19 cellular contexts compared by ENCODE assay signal in the genomic region with DNA sequence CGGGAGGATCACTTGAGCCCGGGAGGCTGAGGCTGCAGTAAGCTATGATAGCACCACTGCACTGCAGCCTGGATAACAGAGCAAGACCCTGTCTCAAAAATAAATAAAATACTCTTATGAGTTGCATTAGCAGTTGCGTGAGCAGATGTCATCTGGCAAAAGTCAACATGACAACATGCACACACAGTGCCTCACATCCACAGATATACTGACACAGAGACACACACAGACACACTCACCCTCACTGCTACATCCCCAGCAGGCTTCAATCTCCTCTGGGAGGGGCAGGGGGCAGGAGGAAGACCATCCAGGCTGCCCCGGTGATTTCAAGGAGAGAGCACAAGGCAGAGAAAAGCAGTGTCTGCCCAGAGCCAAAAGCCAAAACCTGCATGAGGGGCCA. TPM values are rescaled to one million over a fixed set of nuclear protein-coding genes. Genes with fewer than 3 reads are reported as not detected.
DNase-seq lines count a peak whose midpoint lies in the region; ATAC-seq and TF ChIP-seq lines count a peak whose summit lies in the region.
"Had no signal": no experiment of that assay in that cellular context is flagged by ENCODE, and none has a peak within 500 bp of the region (broad histone marks: within the 10 kb centered on the region; RNA-seq: fewer than 3 reads in every experiment).

No MANE protein-coding gene starts in this region.

- H3K9ac ChIP-seq in H9 (ENCODE audit: extremely low read depth, insufficient read length, low read length): no peak overlapping the region

- H3K36me3 Mint-ChIP-seq in H9 (ENCODE audit: insufficient read depth in 1 of 3, low read depth in 3 of 3): no peaks in the 10 kb centered on the region; a peak in 1 of 7 replicates
- H3K36me3 Mint-ChIP-seq in chondrocyte (ENCODE audit: low read depth): no peaks in the 10 kb centered on the region
- H3K36me3 Mint-ChIP-seq in mesothelial cell of epicardium: no peaks in the 10 kb centered on the region

- H2AFZ ChIP-seq in H9 (ENCODE audit: low read length): no peak overlapping the region
- H2AFZ ChIP-seq: GM23338 had no signal

- no peaks in the 10 kb centered on the region for H3K79me2 ChIP-seq in H9 (ENCODE audit: insufficient read depth, low read length)

- no peak overlapping the region for H3K4ac ChIP-seq in H9 (ENCODE audit: low read depth, low read length)

- no peak overlapping the region for H2BK20ac ChIP-seq in H9 (ENCODE audit: low read depth, low read length, poor library complexity, severe bottlenecking)

- no peak overlapping the region for H2BK120ac ChIP-seq in H9 (ENCODE audit: low read depth, low read length, poor library complexity, severe bottlenecking)

- no peaks in the 10 kb centered on the region for H3K9me3 ChIP-seq in H9 (ENCODE audit: control insufficient read depth, low read depth, low read length)
- H3K9me3 ChIP-seq: BE2C, Caco-2 had no signal

- H2BK15ac ChIP-seq in H9 (ENCODE audit: low read depth, low read length): no peak overlapping the region

- H4K5ac ChIP-seq in H9 (ENCODE audit: insufficient read length, low read depth, low read length): no peak overlapping the region

- H3K4me1 Mint-ChIP-seq in H9 (peaks cover 20 to 36% of the 10 kb centered on the region in 2 experiments), chondrocyte (ENCODE audit: low read depth) (peaks cover 72% of the 10 kb centered on the region), mesothelial cell of epicardium (peaks cover 34% of the 10 kb centered on the region)

- no CpG with 5 or more reads among the region's 4 CpGs for WGBS in H9 (ENCODE audit: extremely low coverage, insufficient read length, low lambda C conversion rate)

- peak overlapping the region in 2 of 3 experiments; percentile 28 to 65; a peak in 2 of 7 replicates for H3K27ac Mint-ChIP-seq in H9
- H3K27ac Mint-ChIP-seq in chondrocyte (ENCODE audit: unreplicated experiment): peak overlapping the region; percentile 59
- peak overlapping the region; percentile 79 for H3K27ac Mint-ChIP-seq in mesothelial cell of epicardium
- H3K27ac Mint-ChIP-seq: CD4-positive, alpha-beta T cell; GM23338; HFFc6 had no signal

- H3K18ac ChIP-seq in H9 (ENCODE audit: insufficient read length, low read depth, low read length): no peak overlapping the region

- no peak overlapping the region for H2BK12ac ChIP-seq in H9 (ENCODE audit: insufficient read length, low read depth, low read length)

- H3K4me1 ChIP-seq in H9 (ENCODE audit: insufficient read depth, low read length): no peaks in the 10 kb centered on the region

- no peak overlapping the region for H2BK5ac ChIP-seq in H9 (ENCODE audit: insufficient read length, low read length)

- no peak overlapping the region for H3K23ac ChIP-seq in H9 (ENCODE audit: insufficient read length, low read depth, low read length)

- H3K4me2 ChIP-seq in H9 (ENCODE audit: insufficient read depth, insufficient read length, low read length): no peak overlapping the region
- H3K4me2 ChIP-seq: GM23338 had no signal

- no peak overlapping the region for H2AK5ac ChIP-seq in H9 (ENCODE audit: insufficient read length, low read length)

- no peak overlapping the region for H3T11ph ChIP-seq in H9 (ENCODE audit: low read length)

- H3K4me3 Mint-ChIP-seq in H9 (peak overlapping the region in 1 of 2 experiments; percentile 9; a peak in 1 of 5 replicates), chondrocyte (ENCODE audit: unreplicated experiment) (no peak overlapping the region), mesothelial cell of epicardium (no peak overlapping the region)
- H3K4me3 Mint-ChIP-seq: CD4-positive, alpha-beta T cell; GM23338; HFFc6 had no signal

- H3K27ac ChIP-seq in H9 (ENCODE audit: insufficient read length, low read depth, low read length): no peak overlapping the region

- no peak for ATAC-seq in HG03196 (IDR thresholded peaks at IDR 0.05; ENCODE audit: unreplicated experiment)
- ATAC-seq in HG03139 (IDR thresholded peaks at IDR 0.05; ENCODE audit: unreplicated experiment): no peak
- ATAC-seq: GM23338, HCT116, HepG2 had no signal

- no peaks in the 10 kb centered on the region for H4K20me1 ChIP-seq in H9 (ENCODE audit: control insufficient read depth, insufficient read depth, insufficient read length)

- no peak overlapping the region for H3K56ac ChIP-seq in H9 (ENCODE audit: insufficient read length, low read depth, low read length)

- H3K27me3 Mint-ChIP-seq in H9 (ENCODE audit: low read depth) (peaks cover 2% of the 10 kb centered on the region), chondrocyte (ENCODE audit: low read depth) (no peaks in the 10 kb centered on the region), mesothelial cell of epicardium (ENCODE audit: low read depth) (no peaks in the 10 kb centered on the region)

- TF ChIP-seq CTCF in H9 (conservative IDR thresholded peaks at IDR 0.05) (no peak), chondrocyte (IDR thresholded peaks at IDR 0.05) (no peak), mesothelial cell of epicardium (IDR thresholded peaks at IDR 0.05; ENCODE audit: unreplicated experiment) (no peak)

- no peak for DNase-seq in H9
- DNase-seq in NCI-H1694 (lab: John Stamatoyannopoulos, UW): peak; percentile 68
- no peak for DNase-seq in chondrocyte (ENCODE audit: low spot score)
- DNase-seq in mesothelial cell of epicardium (ENCODE audit: low spot score in 2 of 2, unreplicated experiment in 2 of 2): no peak
- DNase-seq in NCI-H2107 treated with DMSO at 0.1 percent for 48 hours (lab: John Stamatoyannopoulos, UW; ENCODE audit: unreplicated experiment): no peak
- no peak for DNase-seq in A172 (ENCODE audit: low spot score)
- DNase-seq: ACHN; BE2C; C1 segment of cervical spinal cord; Caco-2; CD4-positive, alpha-beta T cell; DMS79 treated with DMSO at 0.1 percent for 48 hours; GF-D8; HFFc6 had no signal

- no peaks in the 10 kb centered on the region for H3K23me2 ChIP-seq in H9 (ENCODE audit: insufficient read length, low read depth, low read length, poor library complexity, severe bottlenecking)

- H4K91ac ChIP-seq in H9 (ENCODE audit: insufficient read length, low read depth, low read length): no peak overlapping the region

- no peaks in the 10 kb centered on the region; a peak in 1 of 5 replicates for H3K9me3 Mint-ChIP-seq in H9
- no peaks in the 10 kb centered on the region for H3K9me3 Mint-ChIP-seq in chondrocyte (ENCODE audit: low read depth)
- no peaks in the 10 kb centered on the region for H3K9me3 Mint-ChIP-seq in mesothelial cell of epicardium
- H3K9me3 Mint-ChIP-seq: CD4-positive, alpha-beta T cell; GM23338; HFFc6 had no signal

- no peak overlapping the region; the same call in 1 of the 2 replicates for H3K14ac ChIP-seq in H9 (ENCODE audit: insufficient read depth, low read length)

- no peak overlapping the region for H4K8ac ChIP-seq in H9 (replicated peaks; ENCODE audit: insufficient read length, low read depth, low read length)

- no peaks in the 10 kb centered on the region for H3K27me3 ChIP-seq in H9 (ENCODE audit: insufficient read depth, low read length)
- H3K27me3 ChIP-seq: BE2C had no signal

- H3K79me1 ChIP-seq in H9 (ENCODE audit: insufficient read depth, low read depth, low read length, poor library complexity, severe bottlenecking): no peaks in the 10 kb centered on the region

RNA-seq across cellular contexts. Expression of gene ELN, which starts 9.7 kb away (rescaled TPM):
- 0.37 and 0.55 TPM in 2 replicates for total RNA-seq in H9 (2021)
- total RNA-seq in chondrocyte: 8,224 to 15,554 TPM (median 15,093 TPM) in 3 replicates
- 32.9 to 37.4 TPM (median 33.2 TPM) in 3 replicates for total RNA-seq in mesothelial cell of epicardium
- total RNA-seq in A172 (2014; rRNA removed; shearing (Covaris generic)): 0.41 and 0.50 TPM in 2 replicates
- total RNA-seq: Caco-2; CD4-positive, alpha-beta T cell had no signal

Comparison
In these comparisons a context has a peak if more than half of its experiments do, and no peak if none do; other contexts are left out.
1. RNA of gene ELN, which starts 9.7 kb away (total RNA-seq): 8,224 to 15,554 TPM in chondrocyte; 32.9 to 37.4 TPM in mesothelial cell of epicardium, 0.41 to 0.50 TPM in A172 and 0.37 to 0.55 TPM in H9; every median in the first group is over 100 times any median in the second.
2. Peak in every context shown above with its lines, with median percentiles within 50 percentile points of each other: H3K27ac Mint-ChIP-seq.